ENCODE assay signal across 12 cellular contexts in genomic region chr1:99599678-99600175, GRCh38. TPM values are rescaled to one million over a fixed set of nuclear protein-coding genes. Genes with fewer than 3 reads are reported as not detected.
DNase-seq lines count a peak whose midpoint lies in the region; ATAC-seq and TF ChIP-seq lines count a peak whose summit lies in the region.
"Had no signal": no experiment of that assay in that cellular context is flagged by ENCODE, and none has a peak within 500 bp of the region (broad histone marks: within the 10 kb centered on the region; RNA-seq: fewer than 3 reads in every experiment).

No MANE protein-coding gene starts in this region.

- no peaks in the 10 kb centered on the region for H3K27me3 ChIP-seq in suprapubic skin

- TF ChIP-seq CTCF in astrocyte of the spinal cord (IDR thresholded peaks at IDR 0.05; ENCODE audit: low read depth, low read length) (no peak), suprapubic skin (IDR thresholded peaks at IDR 0.05) (no peak)

- no peak overlapping the region for H3K27ac ChIP-seq in suprapubic skin

- H3K9me3 ChIP-seq in suprapubic skin = no peaks in the 10 kb centered on the region

- DNase-seq in HPDE6-E6E7 (ENCODE audit: extremely low spot score) (peak; percentile 17), astrocyte of the spinal cord (ENCODE audit: low read depth, low spot score) (peak; percentile 96), hepatic stellate cell (ENCODE audit: low spot score) (peak; percentile 67), stromal cell of bone marrow (ENCODE audit: low read depth) (peak; percentile 71), hippocampal formation (lab: John Stamatoyannopoulos, UW) (no peak), suprapubic skin (ENCODE audit: low spot score in 2 of 2) (no peak), HT-29 (ENCODE audit: low spot score) (no peak)
- DNase-seq in stimulated activated naive CD8-positive, alpha-beta T cell treated with anti-CD3 and anti-CD28 coated beads, Interleukin-15, Interleukin-2, amounts not matched to agents 100 U/mL and 50 U/mL, for 24 hours = no peak
- DNase-seq: activated T-cell treated with anti-CD3 and anti-CD28 coated beads, Interleukin-2, amount 50 U/mL, for 1 hour; NCI-H2029 treated with DMSO at 0.1 percent for 48 hours; nucleus accumbens; T-helper 17 cell had no signal

- no peaks in the 10 kb centered on the region for H3K36me3 ChIP-seq in suprapubic skin

- no peak for ATAC-seq in stimulated activated naive CD8-positive, alpha-beta T cell treated with anti-CD3 and anti-CD28 coated beads, Interleukin-15, Interleukin-2, amounts not matched to agents 100 U/mL and 50 U/mL, for 24 hours
- ATAC-seq: T-helper 17 cell had no signal

- no peaks in the 10 kb centered on the region for H3K4me1 ChIP-seq in suprapubic skin

- no peak for TF ChIP-seq EP300 in suprapubic skin (IDR thresholded peaks at IDR 0.05)

- in situ Hi-C loops in astrocyte of the spinal cord (cut with HindIII; ENCODE audit: low sequenced_read_pairs) = no loop called here

- WGBS in suprapubic skin = 88% methylated on average over 5 of the region's 5 CpGs

- TF ChIP-seq POLR2A in suprapubic skin (IDR thresholded peaks at IDR 0.05) = no peak

- no peak overlapping the region for H3K4me3 ChIP-seq in astrocyte of the spinal cord (ENCODE audit: low read depth, low read length)
- H3K4me3 ChIP-seq in suprapubic skin = no peak overlapping the region

RNA-seq across cellular contexts. Expression of gene PALMD, which starts 46.2 kb away (rescaled TPM):
- 100 to 1,000 TPM; 111 to 183 (median 138) TPM for total RNA-seq in suprapubic skin
- 0.16 and 0.31 TPM in 2 replicates for total RNA-seq in HT-29 (2014; rRNA removed; shearing (Covaris generic))
- total RNA-seq: T-helper 17 cell had no signal

Comparison
In these comparisons a context has a peak if more than half of its experiments do, and no peak if none do; other contexts are left out.
1. DNase-seq: peak in HPDE6-E6E7 (single experiment), astrocyte of the spinal cord (single experiment), hepatic stellate cell (single experiment) and stromal cell of bone marrow (single experiment); none in hippocampal formation (0 of 2), stimulated activated naive CD8-positive, alpha-beta T cell treated with anti-CD3 and anti-CD28 coated beads, Interleukin-15, Interleukin-2, amounts not matched to agents 100 U/mL and 50 U/mL, for 24 hours (single experiment), suprapubic skin (0 of 2) and HT-29 (single experiment).
2. RNA of gene PALMD, which starts 46.2 kb away (total RNA-seq): 111 to 183 TPM in suprapubic skin; 0.16 to 0.31 TPM in HT-29; every median in the first group is over 10 times any median in the second.